In the genomic region with DNA sequence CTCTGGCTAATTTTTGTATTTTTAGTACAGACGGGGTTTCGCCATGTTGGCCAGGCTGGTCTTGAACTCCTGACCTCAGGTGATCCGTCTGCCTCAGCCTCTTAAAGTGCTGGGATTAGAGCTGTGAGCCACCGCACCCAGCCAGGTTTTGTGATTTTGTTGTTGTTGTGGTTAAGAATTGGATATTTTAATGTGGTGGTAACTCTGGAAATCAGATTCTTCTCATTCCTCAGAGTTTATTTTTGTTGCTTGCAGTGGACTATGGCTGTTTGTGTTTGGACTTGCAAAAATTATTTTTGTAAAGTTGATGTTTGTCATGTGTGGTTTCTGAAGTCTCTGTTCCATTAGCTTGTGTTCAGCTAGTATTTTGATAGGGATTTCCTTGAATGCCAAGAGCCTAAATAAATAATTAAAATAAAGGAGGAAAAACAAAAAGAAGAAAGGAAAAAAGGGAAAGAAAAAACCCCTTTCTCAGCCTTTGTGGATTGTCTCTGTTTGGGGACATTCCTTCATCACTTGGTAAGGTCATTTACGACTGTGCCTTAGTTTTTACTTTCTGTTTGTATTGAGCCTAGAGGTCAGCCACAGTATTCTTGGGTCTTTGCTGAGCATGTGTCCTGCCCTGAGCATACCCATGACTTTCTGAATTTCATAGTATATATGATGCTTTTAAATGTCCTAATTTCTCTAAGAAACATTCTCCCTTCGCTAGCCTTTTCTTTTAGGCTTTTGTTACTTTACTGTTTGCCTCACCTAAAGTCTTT, we compare ENCODE assay signal across 9 cellular contexts. TPM values are rescaled to one million over a fixed set of nuclear protein-coding genes. Genes with fewer than 3 reads are reported as not detected.
DNase-seq lines count a peak whose midpoint lies in the region; ATAC-seq, FAIRE-seq and TF ChIP-seq lines count a peak whose summit lies in the region.
"Had no signal": no experiment of that assay in that cellular context is flagged by ENCODE, and none has a peak within 500 bp of the region (broad histone marks: within the 10 kb centered on the region; RNA-seq: fewer than 3 reads in every experiment).

No MANE protein-coding gene starts in this region.

- peak; percentile 72 for DNase-seq in A172 (ENCODE audit: low spot score)
- DNase-seq in EL: peak; percentile 47
- DNase-seq in adrenal gland: no peak
- peak; percentile 13 to 36 for DNase-seq in foreskin fibroblast
- no peak for DNase-seq in NCI-H1694 treated with DMSO at 0.1 percent for 48 hours (lab: John Stamatoyannopoulos, UW)
- DNase-seq in NOMO-1 treated with DMSO at 0.1 percent for 48 hours (lab: John Stamatoyannopoulos, UW; ENCODE audit: unreplicated experiment): no peak
- no peak for DNase-seq in RCC 7860 (ENCODE audit: low spot score)
- DNase-seq: islet precursor cell had no signal

- peaks cover 0 to 36% of the 10 kb centered on the region in 2 donors for H3K4me1 ChIP-seq in adrenal gland (replicated peaks in 1 of 2)

- peak overlapping the region in 3 of 5 donors; percentile 0 to 75 (median 32) for H3K27ac ChIP-seq in adrenal gland

- H3K9me3 ChIP-seq in adrenal gland (replicated peaks in 1 of 3): no peaks in the 10 kb centered on the region

- H3K27me3 ChIP-seq in adrenal gland: no peaks in the 10 kb centered on the region

- H3K4me3 ChIP-seq in adrenal gland: peak overlapping the region in 1 of 4 donors; percentile 19
- peak overlapping the region in 1 of 2 donors; percentile 20 for H3K4me3 ChIP-seq in foreskin fibroblast (ENCODE audit: low read depth in 1 of 2, low read length in 2 of 2)

- no peak for ATAC-seq in HG02610 (IDR thresholded peaks at IDR 0.05; ENCODE audit: unreplicated experiment)

- no peak for FAIRE-seq in RCC 7860 (lab: Jason Lieb, UNC)

- TF ChIP-seq POLR2A in adrenal gland (IDR thresholded peaks at IDR 0.05): no peak

- WGBS in adrenal gland, 4 donors: 64 to 88% (median 77%) methylated on average over 6 of the region's 6 CpGs

- TF ChIP-seq CTCF in adrenal gland (IDR thresholded peaks at IDR 0.05) (no peak), foreskin fibroblast (IDR thresholded peaks at IDR 0.05; ENCODE audit: low read depth, low read length) (no peak)

- intact Hi-C loops in adrenal gland (cut with DNase I): no loop called here

- no peaks in the 10 kb centered on the region for H3K36me3 ChIP-seq in adrenal gland (replicated peaks in 1 of 2)

RNA-seq across cellular contexts. Expression of a gene that starts 37.3 kb away (rescaled TPM):
- 74.5 and 85.0 TPM in 2 replicates for total RNA-seq in A172 (2014; rRNA removed; shearing (Covaris generic))
- total RNA-seq in adrenal gland: 100 to 1,000 TPM in 7 of 8 donors, 10 to 100 TPM in 1; 55.3 to 231 (median 138) TPM
- polyA plus RNA-seq in adrenal gland: 10 to 100 TPM; 43.4 to 57.8 (median 56.1) TPM

Comparison
In these comparisons a context has a peak if more than half of its experiments do, and no peak if none do; other contexts are left out.
1. DNase-seq: peak in A172 (single experiment), EL (single experiment) and foreskin fibroblast (2 of 2); none in adrenal gland (0 of 7), NCI-H1694 treated with DMSO at 0.1 percent for 48 hours (single experiment), NOMO-1 treated with DMSO at 0.1 percent for 48 hours (single experiment) and RCC 7860 (single experiment).